ENCODE assay signal across 9 cellular contexts in the genomic region with DNA sequence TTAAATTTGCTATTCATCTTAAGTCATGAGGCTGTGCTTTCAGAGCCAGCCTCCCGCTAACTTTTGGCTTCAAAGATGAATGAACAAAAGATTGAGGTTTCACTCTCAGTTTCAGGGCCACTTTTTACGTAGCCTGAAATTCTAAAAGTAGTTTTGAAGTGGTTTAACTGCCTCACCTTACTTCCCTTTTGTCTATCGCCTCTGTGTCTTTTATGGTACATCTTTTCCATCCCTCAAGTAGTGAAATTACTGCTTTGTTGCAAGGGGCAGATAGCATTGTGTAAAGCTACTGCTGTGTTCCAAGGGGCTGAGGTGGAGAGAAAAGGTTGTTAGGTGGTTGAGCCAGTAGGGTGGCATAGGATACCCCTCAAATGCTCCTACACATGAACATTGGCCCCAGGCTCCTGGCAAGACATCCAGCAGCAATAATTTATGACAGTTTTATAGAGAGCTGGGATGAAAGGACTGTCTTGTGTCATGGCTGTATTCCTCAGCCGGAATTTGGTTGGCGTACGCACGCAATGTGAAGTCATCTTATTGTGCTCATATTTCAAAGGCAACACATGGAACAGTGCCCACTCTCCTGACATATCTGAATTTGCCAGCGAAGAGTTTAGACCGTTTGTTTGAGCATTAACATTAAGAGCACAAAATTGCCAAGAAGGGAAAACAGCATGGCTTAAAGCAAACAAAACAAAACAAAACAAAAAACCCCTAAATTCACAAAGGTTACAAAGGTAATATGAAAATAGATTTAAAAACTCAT. TPM values are rescaled to one million over a fixed set of nuclear protein-coding genes. Genes with fewer than 3 reads are reported as not detected.
DNase-seq lines count a peak whose midpoint lies in the region; ATAC-seq, FAIRE-seq and TF ChIP-seq lines count a peak whose summit lies in the region.
"Had no signal": no experiment of that assay in that cellular context is flagged by ENCODE, and none has a peak within 500 bp of the region (broad histone marks: within the 10 kb centered on the region; RNA-seq: fewer than 3 reads in every experiment).

No MANE protein-coding gene starts in this region.

- no peaks in the 10 kb centered on the region for H3K9me3 Mint-ChIP-seq in activated naive CD8-positive, alpha-beta T cell treated with anti-CD3 and anti-CD28 coated beads, Interleukin-2, amount 10 ng/mL, durations not matched to agents 7 days and 5 days
- H3K9me3 Mint-ChIP-seq in natural killer cell treated with Interleukin-12 subunit alpha and Interleukin-12 subunit beta and Interleukin-15 and Interleukin-18, amount 100 ng/mL, for 72 hours: no peaks in the 10 kb centered on the region
- no peaks in the 10 kb centered on the region for H3K9me3 Mint-ChIP-seq in Caco-2 (ENCODE audit: unreplicated experiment)

- no peak for FAIRE-seq in H54 (lab: Jason Lieb, UNC)
- FAIRE-seq: colon had no signal

- CTCF ChIA-PET in Caco-2 (lab: Charles Lee): no interaction called here

- no peak for TF ChIP-seq POLR2A in H54 (IDR thresholded peaks at IDR 0.05; ENCODE audit: low read depth, low read length)

- H3K9me3 ChIP-seq in Caco-2: no peaks in the 10 kb centered on the region

- POLR2A ChIA-PET in activated naive CD8-positive, alpha-beta T cell treated with anti-CD3 and anti-CD28 coated beads, Interleukin-2, amount 10 ng/mL, durations not matched to agents 7 days and 5 days (lab: Charles Lee): interaction anchor here (0.9 to 1.2 kb wide), 3 partner anchors 9 to 52 kb away, joined by 3 to 4 read pairs (median 3); partner anchors contain the start of gene PRKD3
- POLR2A ChIA-PET in Caco-2 (lab: Charles Lee): no interaction called here

- peaks cover 2% of the 10 kb centered on the region for H3K36me3 Mint-ChIP-seq in activated naive CD8-positive, alpha-beta T cell treated with anti-CD3 and anti-CD28 coated beads, Interleukin-2, amount 10 ng/mL, durations not matched to agents 7 days and 5 days
- no peaks in the 10 kb centered on the region for H3K36me3 Mint-ChIP-seq in natural killer cell treated with Interleukin-12 subunit alpha and Interleukin-12 subunit beta and Interleukin-15 and Interleukin-18, amount 100 ng/mL, for 72 hours
- H3K36me3 Mint-ChIP-seq in Caco-2 (ENCODE audit: insufficient read depth, unreplicated experiment): no peaks in the 10 kb centered on the region

- H3K4me1 ChIP-seq in Caco-2: no peaks in the 10 kb centered on the region

- peak; percentile 84 for ATAC-seq in HG02610 (IDR thresholded peaks at IDR 0.05; ENCODE audit: unreplicated experiment)
- peak; percentile 86 for ATAC-seq in activated naive CD8-positive, alpha-beta T cell treated with anti-CD3 and anti-CD28 coated beads, Interleukin-2, amount 10 ng/mL, durations not matched to agents 7 days and 5 days (ENCODE audit: low read depth)
- peak; percentile 72 to 77 for ATAC-seq in natural killer cell treated with Interleukin-12 subunit alpha and Interleukin-12 subunit beta and Interleukin-15 and Interleukin-18, amount 100 ng/mL, for 72 hours

- no peak overlapping the region for H3K4me3 ChIP-seq in Caco-2 (ENCODE audit: low read depth, low read length)

- BruUV-seq in Caco-2 (replicated peaks; lab: Mats Ljungman, UMichigan): no TSS peak

- H3K27me3 ChIP-seq in Caco-2 (replicated peaks; ENCODE audit: control insufficient read depth, insufficient read depth, low read length): no peaks in the 10 kb centered on the region; the same call in 1 of the 2 replicates

- H3K36me3 ChIP-seq in Caco-2 (ENCODE audit: control insufficient read depth, insufficient read depth, low read length): no peaks in the 10 kb centered on the region

- H3K27me3 Mint-ChIP-seq in activated naive CD8-positive, alpha-beta T cell treated with anti-CD3 and anti-CD28 coated beads, Interleukin-2, amount 10 ng/mL, durations not matched to agents 7 days and 5 days: peaks cover 62% of the 10 kb centered on the region
- H3K27me3 Mint-ChIP-seq in natural killer cell treated with Interleukin-12 subunit alpha and Interleukin-12 subunit beta and Interleukin-15 and Interleukin-18, amount 100 ng/mL, for 72 hours: peaks cover 17 to 30% of the 10 kb centered on the region in 2 donors
- peaks cover 4% of the 10 kb centered on the region for H3K27me3 Mint-ChIP-seq in Caco-2 (ENCODE audit: insufficient read depth, unreplicated experiment)

- H3K4me1 Mint-ChIP-seq in activated naive CD8-positive, alpha-beta T cell treated with anti-CD3 and anti-CD28 coated beads, Interleukin-2, amount 10 ng/mL, durations not matched to agents 7 days and 5 days: peaks cover 22% of the 10 kb centered on the region
- H3K4me1 Mint-ChIP-seq in natural killer cell treated with Interleukin-12 subunit alpha and Interleukin-12 subunit beta and Interleukin-15 and Interleukin-18, amount 100 ng/mL, for 72 hours (ENCODE audit: low read depth in 2 of 2): peaks cover 26 to 27% of the 10 kb centered on the region in 2 donors
- H3K4me1 Mint-ChIP-seq in Caco-2 (ENCODE audit: low read depth, unreplicated experiment): peaks cover 6% of the 10 kb centered on the region

- no peak for TF ChIP-seq CTCF in Caco-2 (IDR thresholded peaks at IDR 0.05; ENCODE audit: insufficient read depth in 1 of 2, low read depth in 1 of 2, low read length in 1 of 2, severe bottlenecking in 1 of 2, unreplicated experiment in 1 of 2)

- H3K4me3 Mint-ChIP-seq in activated naive CD8-positive, alpha-beta T cell treated with anti-CD3 and anti-CD28 coated beads, Interleukin-2, amount 10 ng/mL, durations not matched to agents 7 days and 5 days: peak overlapping the region; percentile 39
- peak overlapping the region; percentile 58 for H3K4me3 Mint-ChIP-seq in natural killer cell treated with Interleukin-12 subunit alpha and Interleukin-12 subunit beta and Interleukin-15 and Interleukin-18, amount 100 ng/mL, for 72 hours
- no peak overlapping the region for H3K4me3 Mint-ChIP-seq in Caco-2 (ENCODE audit: unreplicated experiment)

- DNase-seq in activated gamma-delta T cell treated with Interleukin-2 at 50 U/mL for 16 hours: peak; percentile 13
- no peak for DNase-seq in activated gamma-delta T cell (lab: John Stamatoyannopoulos, UW)
- DNase-seq in NAMALWA (ENCODE audit: low spot score): peak; percentile 25
- no peak for DNase-seq in activated naive CD8-positive, alpha-beta T cell treated with anti-CD3 and anti-CD28 coated beads, Interleukin-2, amount 10 ng/mL, durations not matched to agents 7 days and 5 days
- no peak for DNase-seq in natural killer cell treated with Interleukin-12 subunit alpha and Interleukin-12 subunit beta and Interleukin-15 and Interleukin-18, amount 100 ng/mL, for 72 hours (ENCODE audit: low spot score)
- DNase-seq in H54 (ENCODE audit: insufficient read length, low spot score): no peak
- no peak for DNase-seq in Caco-2

- peak overlapping the region; percentile 10 for H3K27ac Mint-ChIP-seq in activated naive CD8-positive, alpha-beta T cell treated with anti-CD3 and anti-CD28 coated beads, Interleukin-2, amount 10 ng/mL, durations not matched to agents 7 days and 5 days
- peak overlapping the region; percentile 40 to 66 for H3K27ac Mint-ChIP-seq in natural killer cell treated with Interleukin-12 subunit alpha and Interleukin-12 subunit beta and Interleukin-15 and Interleukin-18, amount 100 ng/mL, for 72 hours
- H3K27ac Mint-ChIP-seq in Caco-2 (ENCODE audit: unreplicated experiment): no peak overlapping the region

- intact Hi-C loops in Caco-2 (cut with micrococcal nuclease; ENCODE audit: unreplicated experiment): loop anchor here (2.0 kb wide), 1 partner anchor 76 kb away; no protein-coding TSS in a partner anchor

RNA-seq across cellular contexts. Expression of gene QPCT, which starts 32.2 kb away (rescaled TPM):
- total RNA-seq in activated naive CD8-positive, alpha-beta T cell treated with anti-CD3 and anti-CD28 coated beads, Interleukin-2, amount 10 ng/mL, durations not matched to agents 7 days and 5 days: 1 to 10 TPM in 1 of 2 experiments, under 1 TPM in 1; 0.50 to 1.1 TPM
- 1 to 10 TPM in 1 of 2 donors, under 1 TPM in 1; 0.33 to 1.5 TPM for total RNA-seq in natural killer cell treated with Interleukin-12 subunit alpha and Interleukin-12 subunit beta and Interleukin-15 and Interleukin-18, amount 100 ng/mL, for 72 hours
- total RNA-seq in Caco-2 (2022): 4.7 and 6.3 TPM in 2 replicates

RNA-seq across cellular contexts. Expression of gene PRKD3, which starts 52.0 kb away (rescaled TPM):
- 10 to 100 TPM; 25.0 to 31.3 TPM for total RNA-seq in activated naive CD8-positive, alpha-beta T cell treated with anti-CD3 and anti-CD28 coated beads, Interleukin-2, amount 10 ng/mL, durations not matched to agents 7 days and 5 days
- 10 to 100 TPM; 41.4 to 43.8 TPM for total RNA-seq in natural killer cell treated with Interleukin-12 subunit alpha and Interleukin-12 subunit beta and Interleukin-15 and Interleukin-18, amount 100 ng/mL, for 72 hours
- total RNA-seq in Caco-2 (2022): 40.2 and 41.2 TPM in 2 replicates

Comparison
In these comparisons a context has a peak if more than half of its experiments do, and no peak if none do; other contexts are left out.
1. DNase-seq: peak in activated gamma-delta T cell treated with Interleukin-2 at 50 U/mL for 16 hours (single experiment) and NAMALWA (single experiment); none in activated gamma-delta T cell (single experiment), activated naive CD8-positive, alpha-beta T cell treated with anti-CD3 and anti-CD28 coated beads, Interleukin-2, amount 10 ng/mL, durations not matched to agents 7 days and 5 days (single experiment), natural killer cell treated with Interleukin-12 subunit alpha and Interleukin-12 subunit beta and Interleukin-15 and Interleukin-18, amount 100 ng/mL, for 72 hours (single experiment), H54 (single experiment) and Caco-2 (0 of 2).
2. Peak in every context shown above with its lines, with median percentiles within 50 percentile points of each other: ATAC-seq.